ENCODE assay signal across 10 cellular contexts in genomic region chr16:11175850-11176341, GRCh38.
DNase-seq lines count a peak whose midpoint lies in the region; ATAC-seq and TF ChIP-seq lines count a peak whose summit lies in the region.
"Had no signal": no experiment of that assay in that cellular context is flagged by ENCODE, and none has a peak within 500 bp of the region (broad histone marks: within the 10 kb centered on the region; RNA-seq: fewer than 3 reads in every experiment).

No MANE protein-coding gene starts in this region.

- no peaks in the 10 kb centered on the region for H3K9me3 Mint-ChIP-seq in activated naive CD8-positive, alpha-beta T cell treated with anti-CD3 and anti-CD28 coated beads, Interleukin-2, amount 10 ng/mL, durations not matched to agents 7 days and 5 days
- H3K9me3 Mint-ChIP-seq: CD8-positive, alpha-beta T cell had no signal

- DNase-seq in GM12864 (ENCODE audit: low read depth) (peak; percentile 77), NCI-H82 (lab: John Stamatoyannopoulos, UW) (no peak), ecto neural progenitor cell (ENCODE audit: low spot score) (no peak), HEK293T (ENCODE audit: extremely low spot score) (no peak), COLO829 (ENCODE audit: low spot score) (no peak)
- DNase-seq in activated naive CD8-positive, alpha-beta T cell treated with anti-CD3 and anti-CD28 coated beads, Interleukin-2, amount 10 ng/mL, durations not matched to agents 7 days and 5 days: no peak
- DNase-seq: CD8-positive, alpha-beta T cell; left cardiac atrium had no signal

- no peaks in the 10 kb centered on the region for H3K27me3 Mint-ChIP-seq in activated naive CD8-positive, alpha-beta T cell treated with anti-CD3 and anti-CD28 coated beads, Interleukin-2, amount 10 ng/mL, durations not matched to agents 7 days and 5 days

- H3K4me3 Mint-ChIP-seq in activated naive CD8-positive, alpha-beta T cell treated with anti-CD3 and anti-CD28 coated beads, Interleukin-2, amount 10 ng/mL, durations not matched to agents 7 days and 5 days: peak overlapping the region; percentile 7
- H3K4me3 Mint-ChIP-seq: CD8-positive, alpha-beta T cell had no signal

- peaks cover 42% of the 10 kb centered on the region for H3K36me3 Mint-ChIP-seq in activated naive CD8-positive, alpha-beta T cell treated with anti-CD3 and anti-CD28 coated beads, Interleukin-2, amount 10 ng/mL, durations not matched to agents 7 days and 5 days

- CTCF ChIA-PET in HEK293T (lab: Yijun Ruan, JAX): no interaction called here

- H3K27ac Mint-ChIP-seq in activated naive CD8-positive, alpha-beta T cell treated with anti-CD3 and anti-CD28 coated beads, Interleukin-2, amount 10 ng/mL, durations not matched to agents 7 days and 5 days: peak overlapping the region; percentile 80

- POLR2A ChIA-PET in activated naive CD8-positive, alpha-beta T cell treated with anti-CD3 and anti-CD28 coated beads, Interleukin-2, amount 10 ng/mL, durations not matched to agents 7 days and 5 days (lab: Charles Lee): interaction anchor here (0.5 to 1.0 kb wide), 2 partner anchors 80 kb away, joined by 3 read pairs; partner anchors contain the start of gene SOCS1
- POLR2A ChIA-PET in HEK293T (lab: Yijun Ruan, JAX): no interaction called here

- ATAC-seq in GM19438 (IDR thresholded peaks at IDR 0.05; ENCODE audit: low read depth, unreplicated experiment) (peak; percentile 54), HG03354 (IDR thresholded peaks at IDR 0.05; ENCODE audit: poor library complexity, severe bottlenecking, unreplicated experiment) (peak; percentile 48)
- peak; percentile 40 for ATAC-seq in activated naive CD8-positive, alpha-beta T cell treated with anti-CD3 and anti-CD28 coated beads, Interleukin-2, amount 10 ng/mL, durations not matched to agents 7 days and 5 days (ENCODE audit: low read depth)
- ATAC-seq: CD8-positive, alpha-beta T cell; left cardiac atrium had no signal

- no peak for TF ChIP-seq CTCF in GM12864 (IDR thresholded peaks at IDR 0.05; ENCODE audit: low read depth, low read length, missing control alignments)

- H3K4me3 ChIP-seq in GM12864 (ENCODE audit: low read depth, low read length): no peak overlapping the region

- peaks cover 46% of the 10 kb centered on the region for H3K4me1 Mint-ChIP-seq in activated naive CD8-positive, alpha-beta T cell treated with anti-CD3 and anti-CD28 coated beads, Interleukin-2, amount 10 ng/mL, durations not matched to agents 7 days and 5 days

TF ChIP-seq in HEK293T, 16 proteins besides CTCF, POLR2A, EP300 and RAD21:
- TF ChIP-seq SUZ12 (IDR thresholded peaks at IDR 0.05): no peak
- TF ChIP-seq HDGF (IDR thresholded peaks at IDR 0.05; ENCODE audit: borderline replicate concordance): no peak
- no peak for TF ChIP-seq PKNOX1 (IDR thresholded peaks at IDR 0.05)
- TF ChIP-seq CTBP1 (IDR thresholded peaks at IDR 0.05; ENCODE audit: borderline replicate concordance): no peak
- TF ChIP-seq FOXK2 (IDR thresholded peaks at IDR 0.05): no peak
